8 cellular contexts compared by ENCODE assay signal in the genomic region with DNA sequence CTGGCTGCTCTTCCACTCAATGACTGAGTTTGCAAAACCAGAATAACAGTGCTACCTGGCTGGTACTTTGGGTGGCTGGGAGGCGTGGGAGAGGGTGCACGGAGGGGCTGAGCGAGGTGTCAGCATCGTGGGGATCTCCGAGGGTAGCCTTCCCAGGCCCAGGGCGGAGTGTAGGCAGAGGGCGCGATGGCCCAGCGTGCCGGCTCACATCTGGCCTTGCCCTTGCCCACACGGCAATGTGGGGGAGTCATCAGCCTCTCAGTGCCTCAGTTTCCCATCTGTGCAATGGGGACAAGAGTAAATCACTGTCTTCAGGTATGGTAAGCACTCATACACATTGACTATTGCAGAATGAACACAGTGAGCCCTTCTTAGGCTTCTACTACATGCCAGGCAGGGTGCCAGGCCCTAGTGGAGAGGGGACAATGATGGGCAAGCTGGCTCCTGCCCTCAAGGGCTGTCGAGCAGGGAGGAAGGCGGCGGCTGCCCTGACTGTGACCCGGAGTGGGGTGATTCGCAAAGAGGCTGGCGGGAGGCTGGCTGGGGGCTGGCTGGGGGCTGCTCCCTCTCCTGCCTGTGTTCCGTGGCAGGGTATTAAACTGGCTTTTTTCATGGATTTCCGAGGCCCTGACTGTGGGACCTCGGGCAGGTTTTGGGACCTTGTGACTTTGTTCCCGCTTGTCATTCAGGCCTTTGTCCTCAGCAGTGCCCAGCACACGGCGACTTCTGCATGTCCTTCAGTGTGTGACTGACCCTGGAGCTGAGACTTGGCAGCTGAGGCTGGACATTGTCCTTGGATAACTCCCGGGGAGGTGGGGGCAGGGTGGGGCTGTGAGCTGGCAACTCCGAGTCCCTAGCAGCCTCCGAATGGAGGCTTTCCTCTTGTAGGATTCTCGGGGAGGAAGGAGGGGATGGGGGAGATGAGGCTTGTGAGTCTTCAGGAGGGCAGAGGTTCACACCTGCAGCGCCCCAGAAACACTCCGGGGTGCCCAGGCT.
DNase-seq lines count a peak whose midpoint lies in the region; ATAC-seq and TF ChIP-seq lines count a peak whose summit lies in the region.

No MANE protein-coding gene starts in this region.

- in situ Hi-C loops in G401 (cut with HindIII; ENCODE audit: low sequenced_read_pairs), result no loop called here
- in situ Hi-C loops in Panc1 (cut with HindIII; ENCODE audit: low pct_unique_long_range_greater_than_20kb, low sequenced_read_pairs), result no loop called here

- peak overlapping the region; percentile 31; the same call in 1 of the 2 replicates for H3K27ac ChIP-seq in Panc1 (ENCODE audit: low read length)
- H3K27ac ChIP-seq in heart right ventricle, result peak overlapping the region; percentile 60 to 91 (median 78)

- no TSS peak for BruUV-seq in Panc1 (replicated peaks; lab: Mats Ljungman, UMichigan)

- H3K9ac ChIP-seq in skeletal muscle satellite cell (ENCODE audit: low read depth, low read length), result peak overlapping the region; percentile 31

- intact Hi-C loops in Panc1 (cut with micrococcal nuclease; ENCODE audit: unreplicated experiment), result no loop called here
- intact Hi-C loops in heart right ventricle (cut with DNase I), result loop anchor here in 2 of 10 donors (5.0 to 10.0 kb wide), 2 partner anchors 37 to 49 kb away; no protein-coding TSS in a partner anchor

- H3K27me3 ChIP-seq in Panc1 (ENCODE audit: control insufficient read depth, insufficient read depth, low read length) (no peaks in the 10 kb centered on the region), heart right ventricle (no peaks in the 10 kb centered on the region), skeletal muscle satellite cell (ENCODE audit: control insufficient read depth, insufficient read depth, low read length) (no peaks in the 10 kb centered on the region)

- H3K4me1 ChIP-seq in Panc1 (ENCODE audit: control insufficient read depth, insufficient read depth, low read length) (peaks cover 96% of the 10 kb centered on the region), heart right ventricle (peaks cover 58 to 100% (median 98%) of the 10 kb centered on the region in 9 donors), skeletal muscle satellite cell (ENCODE audit: control insufficient read depth, insufficient read depth, low read length) (peaks cover 88% of the 10 kb centered on the region)

- peak overlapping the region; percentile 50 for H3K4me2 ChIP-seq in skeletal muscle satellite cell (ENCODE audit: low read length)

- no peaks in the 10 kb centered on the region for H3K9me3 ChIP-seq in Panc1 (ENCODE audit: control insufficient read depth, insufficient read depth, low read depth, low read length)
- H3K9me3 ChIP-seq in heart right ventricle, result no peaks in the 10 kb centered on the region
- H3K9me3 ChIP-seq in skeletal muscle satellite cell (replicated peaks; ENCODE audit: low read length), result no peaks in the 10 kb centered on the region

- H3K4me3 ChIP-seq in Panc1 (ENCODE audit: low read depth in 2 of 2, low read length in 2 of 2) (no peak overlapping the region), heart right ventricle (peak overlapping the region in 1 of 10 donors; percentile 9), skeletal muscle satellite cell (ENCODE audit: low read length) (peak overlapping the region; percentile 2)

- DNase-seq in G401 (ENCODE audit: low spot score) (peak; percentile 49), Panc1 (ENCODE audit: low read depth, low spot score) (no peak), heart right ventricle (peak; percentile 79 to 80), ureter (ENCODE audit: low spot score) (no peak), DMS153 (lab: John Stamatoyannopoulos, UW) (no peak), HEK293T (ENCODE audit: extremely low spot score) (no peak)

- H3K36me3 ChIP-seq in Panc1 (ENCODE audit: control insufficient read depth, insufficient read depth, low read length), result no peaks in the 10 kb centered on the region
- peaks cover 0 to 1% (median 0%) of the 10 kb centered on the region in 9 donors for H3K36me3 ChIP-seq in heart right ventricle
- H3K36me3 ChIP-seq in skeletal muscle satellite cell (ENCODE audit: insufficient read depth, low read length), result peaks cover 11% of the 10 kb centered on the region

- 51% methylated on average over 29 of the region's 29 CpGs for WGBS in heart right ventricle, 2 donors

- ATAC-seq in Panc1 (no peak), heart right ventricle (peak; percentile 37 to 77 (median 67)), HG02870 (IDR thresholded peaks at IDR 0.05; ENCODE audit: unreplicated experiment) (no peak)

- CTCF ChIA-PET in Panc1 (lab: Charles Lee) (interaction anchor here (0.7 kb wide), 1 partner anchor 17 kb away, joined by 12 read pairs; no protein-coding TSS in a partner anchor), HEK293T (lab: Yijun Ruan, JAX) (no interaction called here)

- TF ChIP-seq CTCF in Panc1 (IDR thresholded peaks at IDR 0.05) (no peak), heart right ventricle (IDR thresholded peaks at IDR 0.05) (no peak)

- POLR2A ChIA-PET in Panc1 (lab: Charles Lee), result no interaction called here
- POLR2A ChIA-PET in HEK293T (lab: Yijun Ruan, JAX), result no interaction called here

TF ChIP-seq in HEK293T, 16 proteins besides CTCF, POLR2A, EP300 and RAD21:
- TF ChIP-seq TARDBP (IDR thresholded peaks at IDR 0.05) (no peak), CTBP1 (IDR thresholded peaks at IDR 0.05; ENCODE audit: borderline replicate concordance) (no peak), SUZ12 (IDR thresholded peaks at IDR 0.05) (no peak), FOXA1 (IDR thresholded peaks at IDR 0.05) (no peak), BHLHE40 (IDR thresholded peaks at IDR 0.05; ENCODE audit: borderline replicate concordance) (no peak)
- TF ChIP-seq, protein P1, sequence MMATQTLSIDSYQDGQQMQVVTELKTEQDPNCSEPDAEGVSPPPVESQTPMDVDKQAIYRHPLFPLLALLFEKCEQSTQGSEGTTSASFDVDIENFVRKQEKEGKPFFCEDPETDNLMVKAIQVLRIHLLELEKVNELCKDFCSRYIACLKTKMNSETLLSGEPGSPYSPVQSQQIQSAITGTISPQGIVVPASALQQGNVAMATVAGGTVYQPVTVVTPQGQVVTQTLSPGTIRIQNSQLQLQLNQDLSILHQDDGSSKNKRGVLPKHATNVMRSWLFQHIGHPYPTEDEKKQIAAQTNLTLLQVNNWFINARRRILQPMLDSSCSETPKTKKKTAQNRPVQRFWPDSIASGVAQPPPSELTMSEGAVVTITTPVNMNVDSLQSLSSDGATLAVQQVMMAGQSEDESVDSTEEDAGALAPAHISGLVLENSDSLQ (IDR thresholded peaks at IDR 0.05), result no peak

Comparison
In these comparisons a context has a peak if more than half of its experiments do, and no peak if none do; other contexts are left out.
1. DNase-seq: peak in G401 (single experiment) and heart right ventricle (2 of 2); none in Panc1 (single experiment), ureter (single experiment), DMS153 (single experiment) and HEK293T (single experiment).
2. ATAC-seq: peak in heart right ventricle (8 of 8); none in Panc1 (single experiment) and HG02870 (single experiment).